ENCODE assay signal across 29 cellular contexts in genomic region chr6:55282145-55282544, GRCh38. TPM values are rescaled to one million over a fixed set of nuclear protein-coding genes. Genes with fewer than 3 reads are reported as not detected.
A peak's percentile ranks its signal among the peaks of the same experiment; 100 is the strongest.
DNase-seq lines count a peak whose midpoint lies in the region; ATAC-seq, FAIRE-seq and TF ChIP-seq lines count a peak whose summit lies in the region.
"Had no signal": no experiment of that assay in that cellular context is flagged by ENCODE, and none has a peak within 500 bp of the region (broad histone marks: within the 10 kb centered on the region; RNA-seq: fewer than 3 reads in every experiment).

No MANE protein-coding gene starts in this region.

- no peaks in the 10 kb centered on the region for H3K9me2 ChIP-seq in GM23248 (ENCODE audit: insufficient read depth)

- H3K14ac ChIP-seq in H1 (ENCODE audit: insufficient read length) (no peak overlapping the region), neuronal stem cell (ENCODE audit: low read length) (no peak overlapping the region)

- H4K20me1 ChIP-seq in H1 (replicated peaks in 1 of 2; ENCODE audit: control insufficient read depth in 1 of 2, insufficient read depth in 2 of 2, low read length in 2 of 2), result no peaks in the 10 kb centered on the region
- H4K20me1 ChIP-seq in GM23248 (ENCODE audit: insufficient read depth), result no peaks in the 10 kb centered on the region

- H4K5ac ChIP-seq in H1 (ENCODE audit: insufficient read length, low read depth, low read length), result no peak overlapping the region

- H3K79me1 ChIP-seq in H1 (ENCODE audit: low read depth, low read length), result no peaks in the 10 kb centered on the region
- H3K79me1 ChIP-seq in neuronal stem cell (ENCODE audit: low read depth, low read length), result no peaks in the 10 kb centered on the region

- no peak overlapping the region for H2BK20ac ChIP-seq in H1 (ENCODE audit: low read length)

- H3F3A ChIP-seq in GM23248 (ENCODE audit: insufficient read depth), result no peaks in the 10 kb centered on the region

- H3K18ac ChIP-seq in H1 (ENCODE audit: extremely low read depth, low read length), result no peak overlapping the region
- no peak overlapping the region for H3K18ac ChIP-seq in neuronal stem cell (ENCODE audit: low read length)

- H4K8ac ChIP-seq in H1 (ENCODE audit: extremely low read depth, insufficient read depth, low read length), result no peak overlapping the region
- no peak overlapping the region for H4K8ac ChIP-seq in neuronal stem cell (ENCODE audit: low read depth, low read length)

- H3K56ac ChIP-seq in H1 (replicated peaks; ENCODE audit: insufficient read length, low read depth, low read length), result no peak overlapping the region

- no peak overlapping the region for H2BK120ac ChIP-seq in H1 (replicated peaks; ENCODE audit: low read depth, low read length)
- H2BK120ac ChIP-seq in neuronal stem cell (ENCODE audit: low read depth, low read length), result no peak overlapping the region

- H3K27ac ChIP-seq in right cardiac atrium (ENCODE audit: low read length) (no peak overlapping the region), H1 (ENCODE audit: low read depth, low read length) (no peak overlapping the region), neuronal stem cell (replicated peaks; ENCODE audit: low read length) (no peak overlapping the region), GM23248 (no peak overlapping the region)
- H3K27ac ChIP-seq: A549, C4-2B, HL-60, KMS-11, SJCRH30 had no signal

- no peak overlapping the region for H4K91ac ChIP-seq in H1 (replicated peaks; ENCODE audit: insufficient read length, low read length)
- no peak overlapping the region for H4K91ac ChIP-seq in neuronal stem cell (ENCODE audit: low read depth, low read length, poor library complexity)

- H3K23me2 ChIP-seq in H1 (ENCODE audit: low read depth, low read length), result no peaks in the 10 kb centered on the region; the same call in 1 of the 2 replicates

- no peak overlapping the region for H2BK15ac ChIP-seq in H1 (ENCODE audit: low read length)
- no peak overlapping the region for H2BK15ac ChIP-seq in neuronal stem cell (ENCODE audit: low read length)

- POLR2A ChIA-PET in H1 (lab: Charles Lee; ENCODE audit: partially characterized antibody), result no interaction called here

- no peak for TF ChIP-seq POLR2A in H1 (IDR thresholded peaks at IDR 0.05; ENCODE audit: control extremely low read depth in 1 of 2, low read depth in 2 of 2, low read length in 2 of 2)

- H3K23ac ChIP-seq in H1 (ENCODE audit: insufficient read length), result no peak overlapping the region
- H3K23ac ChIP-seq in neuronal stem cell (ENCODE audit: low read depth, low read length, poor library complexity), result no peak overlapping the region

- no peak for TF ChIP-seq RAD21 in H1 (IDR thresholded peaks at IDR 0.05 in 1 of 2, conservative IDR thresholded peaks at IDR 0.05 in 1 of 2; ENCODE audit: low read depth in 2 of 2, low read length in 2 of 2)

- H2BK12ac ChIP-seq in H1 (ENCODE audit: low read depth, low read length) (no peak overlapping the region), neuronal stem cell (ENCODE audit: low read length) (no peak overlapping the region)

- H3K4ac ChIP-seq in H1 (replicated peaks; ENCODE audit: insufficient read length, low read depth, low read length), result no peak overlapping the region
- H3K4ac ChIP-seq in neuronal stem cell (ENCODE audit: low read length), result no peak overlapping the region

- H3K36me3 ChIP-seq in H1 (ENCODE audit: control insufficient read depth in 2 of 4, insufficient read depth in 4 of 4, low read length in 3 of 4) (no peaks in the 10 kb centered on the region), neuronal stem cell (replicated peaks in 1 of 2; ENCODE audit: control insufficient read depth in 2 of 2, insufficient read depth in 2 of 2, low read length in 2 of 2) (no peaks in the 10 kb centered on the region), BE2C (no peaks in the 10 kb centered on the region), GM23248 (ENCODE audit: low read depth) (no peaks in the 10 kb centered on the region)
- H3K36me3 ChIP-seq: SJCRH30 had no signal

- H3K4me1 ChIP-seq in right cardiac atrium (ENCODE audit: control insufficient read depth, insufficient read depth, low read length) (peaks cover 1% of the 10 kb centered on the region), H1 (replicated peaks in 1 of 4; ENCODE audit: control insufficient read depth in 3 of 4, insufficient read depth in 4 of 4, low read length in 3 of 4) (peaks cover 0 to 4% (median under 1%) of the 10 kb centered on the region in 4 experiments; a peak in 3 of 7 replicates), neuronal stem cell (ENCODE audit: control insufficient read depth in 2 of 2, insufficient read depth in 1 of 2, low read depth in 1 of 2, low read length in 2 of 2) (peaks cover 0 to 1% of the 10 kb centered on the region in 2 donors), BE2C (no peaks in the 10 kb centered on the region; the same call in 1 of the 2 replicates), GM23248 (ENCODE audit: insufficient read depth) (no peaks in the 10 kb centered on the region)
- H3K4me1 ChIP-seq: A549 had no signal

- no peak overlapping the region for H2AK5ac ChIP-seq in H1 (ENCODE audit: low read depth, low read length)
- H2AK5ac ChIP-seq in neuronal stem cell (ENCODE audit: low read depth, low read length), result no peak overlapping the region

- in situ Hi-C loops in GM23248 (cut with MboI), result no loop called here

- H2BK5ac ChIP-seq in H1 (ENCODE audit: low read depth, low read length) (no peak overlapping the region), neuronal stem cell (ENCODE audit: low read length) (no peak overlapping the region)

- peak; percentile 36 for FAIRE-seq in H1 (lab: Jason Lieb, UNC)
- FAIRE-seq: A549, GM12878, H54, RCC 7860 had no signal

- no peaks in the 10 kb centered on the region for H3K27me3 ChIP-seq in right cardiac atrium (ENCODE audit: control insufficient read depth, insufficient read depth)
- H3K27me3 ChIP-seq in H1 (replicated peaks in 1 of 4; ENCODE audit: control insufficient read depth in 3 of 4, extremely low read depth in 1 of 4, insufficient read depth in 3 of 4, low read length in 3 of 4), result no peaks in the 10 kb centered on the region
- H3K27me3 ChIP-seq in neuronal stem cell (ENCODE audit: control insufficient read depth in 3 of 3, insufficient read depth in 3 of 3, low read depth in 1 of 3, low read length in 3 of 3), result no peaks in the 10 kb centered on the region
- no peaks in the 10 kb centered on the region for H3K27me3 ChIP-seq in BE2C
- H3K27me3 ChIP-seq in GM23248 (replicated peaks; ENCODE audit: insufficient read depth), result peaks cover 3% of the 10 kb centered on the region; the same call in 1 of the 2 replicates
- H3K27me3 ChIP-seq: SJCRH30 had no signal

- TF ChIP-seq EP300 in H1 (IDR thresholded peaks at IDR 0.05; ENCODE audit: borderline replicate concordance in 1 of 2, low read depth in 2 of 2, low read length in 2 of 2), result no peak

- peak in 1 of 2 donors; percentile 63 for ATAC-seq in right cardiac atrium
- ATAC-seq: A549; CD8-positive, alpha-beta T cell; GM12878 had no signal

- H2AFZ ChIP-seq in H1 (ENCODE audit: low read length) (no peak overlapping the region), neuronal stem cell (ENCODE audit: low read length) (peak overlapping the region; percentile 28), GM23248 (no peak overlapping the region)

- intact Hi-C loops in right cardiac atrium (cut with DNase I), result no loop called here
- intact Hi-C loops in cardiac septum (cut with DNase I), result no loop called here

- CTCF ChIA-PET in H1 (lab: Charles Lee; ENCODE audit: partially characterized antibody), result interaction anchor here (1.3 to 1.9 kb wide), 3 partner anchors 11 to 1011 kb away, joined by 4 to 12 read pairs (median 5); no protein-coding TSS in a partner anchor

- 13% methylated on average over 6 of the region's 6 CpGs for WGBS in right cardiac atrium
- 84% methylated on average over 6 of the region's 6 CpGs; no CpG with 5 or more reads in 1 of the 2 experiments for WGBS in H1 (ENCODE audit: extremely low coverage in 1 of 2, insufficient coverage in 1 of 2, insufficient read length in 1 of 2, insufficient replicate concordance in 2 of 2, low coverage in 1 of 2, low lambda C conversion rate in 2 of 2, missing lambda C conversion rate in 1 of 2), 2 experiments
- no CpG with 5 or more reads among the region's 6 CpGs for WGBS in neuronal stem cell (ENCODE audit: extremely low coverage in 2 of 2, insufficient read length in 2 of 2, insufficient replicate concordance in 1 of 2), 2 donors
- 66 to 70% methylated on average over 6 of the region's 6 CpGs for WGBS in GM23248 (ENCODE audit: low coverage in 1 of 2, low lambda C conversion rate in 2 of 2, missing lambda C conversion rate in 2 of 2), 2 experiments

- no peak overlapping the region for H3K4me2 ChIP-seq in H1 (ENCODE audit: insufficient read depth in 1 of 2, low read depth in 2 of 2, low read length in 2 of 2)
- no peak overlapping the region for H3K4me2 ChIP-seq in neuronal stem cell (ENCODE audit: insufficient read depth, low read length, poor library complexity, severe bottlenecking)
- no peak overlapping the region for H3K4me2 ChIP-seq in GM23248 (ENCODE audit: unreplicated experiment)
- H3K4me2 ChIP-seq: A549, KMS-11 had no signal

- H3K9ac ChIP-seq in H1 (replicated peaks in 1 of 4; ENCODE audit: extremely low read depth in 1 of 4, low read depth in 3 of 4, low read length in 3 of 4) (no peak overlapping the region), neuronal stem cell (ENCODE audit: low read depth, low read length, poor library complexity) (no peak overlapping the region), GM23248 (no peak overlapping the region)
- H3K9ac ChIP-seq: KMS-11 had no signal

- H3K79me2 ChIP-seq in H1 (ENCODE audit: control insufficient read depth in 1 of 2, insufficient read depth in 2 of 2, low read length in 2 of 2), result no peaks in the 10 kb centered on the region
- no peaks in the 10 kb centered on the region for H3K79me2 ChIP-seq in GM23248 (ENCODE audit: insufficient read depth)

- TF ChIP-seq CTCF in H1 (IDR thresholded peaks at IDR 0.05; ENCODE audit: control extremely low read depth in 1 of 3, insufficient read depth in 1 of 3, low read depth in 1 of 3, low read length in 3 of 3), result no peak
- no peak for TF ChIP-seq CTCF in BE2C (IDR thresholded peaks at IDR 0.05; ENCODE audit: low read depth, low read length)

- DNase-seq in right cardiac atrium (peak; percentile 16 to 42 (median 25)), cardiac septum (ENCODE audit: low spot score) (no peak), H1 (ENCODE audit: low read depth in 1 of 2, low spot score in 2 of 2) (no peak), neuronal stem cell (ENCODE audit: low spot score) (no peak), BE2C (no peak), GM23248 (no peak), Ammon's horn (ENCODE audit: low spot score) (no peak)
- DNase-seq: AML-193; Caco-2; CD8-positive, alpha-beta T cell; GDM1; MM.1S; NCI-H1048; NCI-H1417; NCI-H1694; NCI-H2081; NCI-H2227 treated with DMSO at 0.1 percent for 48 hours; NCI-H510A; NCI-H69; SJCRH30 had no signal

- H3K4me3 ChIP-seq in right cardiac atrium (ENCODE audit: low read length), result peak overlapping the region; percentile 10
- no peak overlapping the region for H3K4me3 ChIP-seq in H1 (ENCODE audit: extremely low read depth in 1 of 4, insufficient read depth in 2 of 4, low read depth in 3 of 4, low read length in 4 of 4)
- no peak overlapping the region for H3K4me3 ChIP-seq in neuronal stem cell (ENCODE audit: low read length in 2 of 2)
- H3K4me3 ChIP-seq in BE2C (ENCODE audit: low read depth, low read length), result no peak overlapping the region
- H3K4me3 ChIP-seq in GM23248, result no peak overlapping the region
- H3K4me3 ChIP-seq: A549, GM12878, SJCRH30 had no signal

- no peaks in the 10 kb centered on the region for H3K9me3 ChIP-seq in right cardiac atrium (ENCODE audit: control insufficient read depth, low read length)
- H3K9me3 ChIP-seq in H1 (ENCODE audit: insufficient read depth in 2 of 2, low read depth in 1 of 2, low read length in 1 of 2), result no peaks in the 10 kb centered on the region
- no peaks in the 10 kb centered on the region for H3K9me3 ChIP-seq in neuronal stem cell (replicated peaks in 1 of 2; ENCODE audit: control insufficient read depth in 2 of 2, insufficient read depth in 1 of 2, low read depth in 1 of 2, low read length in 2 of 2)
- H3K9me3 ChIP-seq in BE2C, result no peaks in the 10 kb centered on the region
- H3K9me3 ChIP-seq in GM23248 (ENCODE audit: low read depth), result no peaks in the 10 kb centered on the region
- H3K9me3 ChIP-seq: A549, Caco-2, SJCRH30 had no signal

RNA-seq across cellular contexts. Expression of gene GFRAL, which starts 45.1 kb away (rescaled TPM):
- total RNA-seq in right cardiac atrium, result not detected
- polyA plus RNA-seq in right cardiac atrium, result not detected
- total RNA-seq in cardiac septum, result not detected
- total RNA-seq in H1 (2021; fragmentation: NEBNext Ultra II Directional; extraction: Animal tissue kit (Norgen Biotek cat#: 25700)), result not detected in 2 replicates
- not detected in 2 replicates for polyA plus RNA-seq in H1 (2011; rRNA removed)
- not detected for polyA plus RNA-seq in H1 (2011; cell fraction: cytosol; rRNA removed)
- polyA plus RNA-seq in H1 (2011; cell fraction: nucleus; rRNA removed), result not detected
- polyA plus RNA-seq in H1 (2012, experiment 1 of 2), result not detected in 4 replicates
- not detected for polyA plus RNA-seq in H1 (2012, experiment 2 of 2)
- polyA plus RNA-seq in H1 (2013, experiment 1 of 2), result not detected
- not detected for polyA plus RNA-seq in H1 (2013, experiment 2 of 2)
- not detected in 2 replicates for polyA minus RNA-seq in H1 (2011; rRNA and poly(A)+ RNA removed)
- not detected for polyA minus RNA-seq in H1 (2011; cell fraction: cytosol; rRNA and poly(A)+ RNA removed)
- polyA minus RNA-seq in H1 (2011; cell fraction: nucleus; rRNA and poly(A)+ RNA removed), result not detected
- not detected for polyA plus RNA-seq in neuronal stem cell (2013, experiment 1 of 2)
- polyA plus RNA-seq in neuronal stem cell (2013, experiment 2 of 2), result not detected
- not detected for polyA plus RNA-seq in BE2C (2012; ENCODE audit: insufficient read depth, insufficient read length, low read depth)
- total RNA-seq in GM23248 (2014; rRNA removed; shearing (Covaris generic)), result not detected in 2 replicates
- polyA plus RNA-seq in GM23248 (2016; fragmentation: Nextera tagmentation; extraction: Ambion mirVana), result not detected in 2 replicates
- total RNA-seq: Caco-2; CD8-positive, alpha-beta T cell; GM12878; OCI-LY7; SJCRH30 had no signal
- polyA plus RNA-seq: A549, GM12878, IgD-negative memory B cell had no signal

Comparison
In these comparisons a context has a peak if more than half of its experiments do, and no peak if none do; other contexts are left out.
1. DNase-seq: peak in right cardiac atrium (3 of 3); none in cardiac septum (single experiment), H1 (0 of 2), neuronal stem cell (single experiment), BE2C (single experiment), GM23248 (single experiment) and Ammon's horn (single experiment).